In genomic region chr1:229938571-229938970, GRCh38 we compare ENCODE assay signal across 22 cellular contexts.
"Had no signal": no experiment of that assay in that cellular context is flagged by ENCODE, and none has a peak within 500 bp of the region (broad histone marks: within the 10 kb centered on the region; RNA-seq: fewer than 3 reads in every experiment).

No MANE protein-coding gene starts in this region.

- DNase-seq: dermis blood vessel endothelial cell; dorsolateral prefrontal cortex; effector CD4-positive, alpha-beta T cell; effector memory CD4-positive, alpha-beta T cell; foreskin keratinocyte; heart left ventricle; hypothalamus; immature natural killer cell; islet precursor cell; kidney; kidney glomerular epithelial cell; left colon; left ventricle myocardium inferior; lower lobe of right lung; mesenchymal stem cell; mucosa of descending colon; naive B cell had no signal

- H3K9me3 Mint-ChIP-seq: immature natural killer cell had no signal

- H3K4me1 ChIP-seq: foreskin keratinocyte, gastroesophageal sphincter, heart left ventricle, lower lobe of right lung had no signal

- H3K4me1 Mint-ChIP-seq: immature natural killer cell, naive B cell had no signal

- H3K27ac Mint-ChIP-seq: immature natural killer cell, mesothelial cell of epicardium had no signal

- H3K9me3 ChIP-seq: esophagus muscularis mucosa, gastroesophageal sphincter, heart left ventricle, left ventricle myocardium inferior, lower lobe of right lung, mucosa of descending colon had no signal

- H3K4me2 ChIP-seq: hepatocyte had no signal

- H2AFZ ChIP-seq: hepatocyte had no signal

- H3K79me2 ChIP-seq: hepatocyte had no signal

- H3K36me3 ChIP-seq: esophagus muscularis mucosa, gastroesophageal sphincter, heart left ventricle, left ventricle myocardium inferior, lower lobe of right lung had no signal

- H3K27ac ChIP-seq: coronary artery, dorsolateral prefrontal cortex, esophagus muscularis mucosa, foreskin keratinocyte, gastroesophageal sphincter, heart left ventricle, hepatocyte, left ventricle myocardium inferior, lower lobe of right lung had no signal

- H3K27me3 ChIP-seq: dorsolateral prefrontal cortex, esophagus muscularis mucosa, gastroesophageal sphincter, heart left ventricle, hepatocyte had no signal

- H3K4me3 ChIP-seq: coronary artery, dorsolateral prefrontal cortex, esophagus muscularis mucosa, gastroesophageal sphincter, heart left ventricle, hepatocyte, left ventricle myocardium inferior, lower lobe of right lung, mucosa of descending colon had no signal

- H3K36me3 Mint-ChIP-seq: immature natural killer cell, mesothelial cell of epicardium, naive B cell had no signal

- H3K4me3 Mint-ChIP-seq: immature natural killer cell, mesothelial cell of epicardium, naive B cell had no signal
